9 cellular contexts compared by ENCODE assay signal in the genomic region with DNA sequence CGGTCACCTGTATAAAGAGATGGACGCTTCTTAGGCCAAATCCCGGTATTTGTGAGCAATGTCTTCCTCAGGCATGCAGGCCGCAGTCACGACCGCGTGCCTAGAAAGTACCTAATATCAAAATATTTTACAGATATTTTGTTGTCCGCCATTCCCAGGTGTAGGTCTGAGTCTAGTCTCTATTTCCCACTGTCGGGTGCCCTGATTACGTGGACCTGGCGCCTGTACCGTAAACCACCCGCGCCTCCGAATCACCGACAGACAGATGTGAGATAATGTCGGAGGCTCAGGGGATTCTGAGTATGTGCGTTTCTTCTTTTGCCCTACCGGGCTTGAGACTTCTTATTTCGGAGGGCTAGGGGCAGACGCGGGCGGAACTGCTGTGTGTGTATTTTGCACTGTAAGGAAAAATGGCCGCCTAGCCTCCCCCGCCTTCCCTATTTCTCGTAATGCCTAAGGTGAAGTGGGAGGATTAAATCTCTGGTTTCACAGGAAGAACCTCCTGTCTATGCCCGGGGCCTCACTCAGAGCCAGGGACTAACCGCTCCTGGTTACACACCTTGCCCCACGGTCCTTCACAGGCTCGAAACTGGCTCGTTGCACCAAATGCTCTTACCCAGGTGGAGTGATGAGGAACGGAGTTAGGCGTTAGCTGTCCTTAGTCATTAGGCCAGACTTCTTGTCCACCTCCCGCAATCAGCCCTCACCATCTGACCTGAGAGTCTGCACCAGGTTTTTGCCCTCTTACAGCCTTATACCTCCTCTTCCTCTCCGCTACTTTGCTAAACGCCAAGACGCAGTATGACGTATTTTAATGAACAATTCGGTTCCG. TPM values are rescaled to one million over a fixed set of nuclear protein-coding genes. Genes with fewer than 3 reads are reported as not detected.
DNase-seq lines count a peak whose midpoint lies in the region; FAIRE-seq and TF ChIP-seq lines count a peak whose summit lies in the region.
"Had no signal": no experiment of that assay in that cellular context is flagged by ENCODE, and none has a peak within 500 bp of the region (broad histone marks: within the 10 kb centered on the region; RNA-seq: fewer than 3 reads in every experiment).

No MANE protein-coding gene starts in this region.

- peak; percentile 20 for DNase-seq in activated T-cell treated with anti-CD3 and anti-CD28 coated beads for 24 hours (ENCODE audit: low read depth)
- DNase-seq in activated T-cell treated with anti-CD3 and anti-CD28 coated beads, Interleukin-2, amount 50 U/mL, for 1 hour, result no peak
- peak; percentile 52 for DNase-seq in OCI-LY7 (ENCODE audit: low spot score)
- peak in 1 of 2 experiments; percentile 52 for DNase-seq in H1 (ENCODE audit: low read depth in 1 of 2, low spot score in 2 of 2)
- peak; percentile 56 for DNase-seq in renal cortical epithelial cell (ENCODE audit: low read depth)
- DNase-seq in A673 (ENCODE audit: low spot score), result no peak
- no peak for DNase-seq in mammary epithelial cell
- DNase-seq in SHP77 (lab: John Stamatoyannopoulos, UW), result no peak
- DNase-seq: naive B cell had no signal

- H3K79me1 ChIP-seq in H1 (ENCODE audit: low read depth, low read length), result no peaks in the 10 kb centered on the region

- 0 out of 2 replicates have a peak overlapping the region, but pooled peaks have one; percentile 13 for H2AK5ac ChIP-seq in H1 (ENCODE audit: low read depth, low read length)

- peak overlapping the region; percentile 27; the same call in 1 of the 2 replicates for H2BK12ac ChIP-seq in H1 (ENCODE audit: low read depth, low read length)

- peak overlapping the region; percentile 30 for H3K56ac ChIP-seq in H1 (replicated peaks; ENCODE audit: insufficient read length, low read depth, low read length)

- H4K5ac ChIP-seq in H1 (ENCODE audit: insufficient read length, low read depth, low read length), result no peak overlapping the region

- no peak for TF ChIP-seq EP300 in H1 (IDR thresholded peaks at IDR 0.05; ENCODE audit: borderline replicate concordance in 1 of 2, low read depth in 2 of 2, low read length in 2 of 2)

- peak overlapping the region; percentile 78 for H3K18ac ChIP-seq in H1 (ENCODE audit: extremely low read depth, low read length)

- peaks cover 49% of the 10 kb centered on the region for H3K79me2 ChIP-seq in OCI-LY7 (ENCODE audit: insufficient read depth, low read depth, low read length)
- peaks cover 3 to 58% of the 10 kb centered on the region in 2 experiments; a peak in 3 of 4 replicates for H3K79me2 ChIP-seq in H1 (ENCODE audit: control insufficient read depth in 1 of 2, insufficient read depth in 2 of 2, low read length in 2 of 2)
- no peaks in the 10 kb centered on the region for H3K79me2 ChIP-seq in mammary epithelial cell (ENCODE audit: insufficient read depth, low read length)

- no peaks in the 10 kb centered on the region for H3K9me2 ChIP-seq in OCI-LY7 (ENCODE audit: insufficient read depth, low read length)

- H3K4me3 ChIP-seq in OCI-LY7 (ENCODE audit: low read depth, low read length, poor library complexity, severe bottlenecking) (peak overlapping the region; percentile 94), H1 (ENCODE audit: extremely low read depth in 1 of 4, insufficient read depth in 2 of 4, low read depth in 3 of 4, low read length in 4 of 4) (peak overlapping the region; percentile 85 to 98 (median 94)), A673 (ENCODE audit: low read depth, low read length, poor library complexity, severe bottlenecking) (no peak overlapping the region), mammary epithelial cell (replicated peaks in 1 of 3; ENCODE audit: insufficient read depth in 1 of 3, low read depth in 2 of 3, low read length in 3 of 3) (no peak overlapping the region)

- no peak for FAIRE-seq in H1 (lab: Jason Lieb, UNC)

- in situ Hi-C loops in mammary epithelial cell (cut with MboI; ENCODE audit: low sequenced_read_pairs in 2 of 2), result no loop called here

- peaks cover 3% of the 10 kb centered on the region; the same call in 1 of the 2 replicates for H3K23me2 ChIP-seq in H1 (ENCODE audit: low read depth, low read length)

- no peak overlapping the region for H3K14ac ChIP-seq in H1 (ENCODE audit: insufficient read length)

- H2BK120ac ChIP-seq in H1 (replicated peaks; ENCODE audit: low read depth, low read length), result peak overlapping the region; percentile 33

- no peak overlapping the region for H2BK15ac ChIP-seq in H1 (ENCODE audit: low read length)

- CTCF ChIA-PET in OCI-LY7 (lab: Charles Lee; ENCODE audit: unreplicated experiment), result no interaction called here
- CTCF ChIA-PET in H1 (lab: Charles Lee; ENCODE audit: partially characterized antibody), result no interaction called here
- CTCF ChIA-PET in A673 (lab: Charles Lee), result no interaction called here
- CTCF ChIA-PET in mammary epithelial cell (lab: Charles Lee; ENCODE audit: low non-redundant PET), result no interaction called here

- H3K4me2 ChIP-seq in OCI-LY7 (ENCODE audit: low read length), result peak overlapping the region; percentile 63
- H3K4me2 ChIP-seq in H1 (ENCODE audit: insufficient read depth in 1 of 2, low read depth in 2 of 2, low read length in 2 of 2), result peak overlapping the region; percentile 66 to 90
- no peak overlapping the region for H3K4me2 ChIP-seq in mammary epithelial cell (ENCODE audit: insufficient read depth, low read depth, low read length)

- TF ChIP-seq CTCF in OCI-LY7 (conservative IDR thresholded peaks at IDR 0.05; ENCODE audit: low read length) (no peak), H1 (IDR thresholded peaks at IDR 0.05; ENCODE audit: control extremely low read depth in 1 of 3, insufficient read depth in 1 of 3, low read depth in 1 of 3, low read length in 3 of 3) (no peak), A673 (conservative IDR thresholded peaks at IDR 0.05; ENCODE audit: low read depth, low read length) (no peak), mammary epithelial cell (conservative IDR thresholded peaks at IDR 0.05 in 1 of 2, IDR thresholded peaks at IDR 0.05 in 1 of 2; ENCODE audit: extremely low read depth in 1 of 2, insufficient read depth in 1 of 2, low read depth in 1 of 2, low read length in 2 of 2) (no peak)

- H2AFZ ChIP-seq in OCI-LY7 (ENCODE audit: low read length), result peak overlapping the region; percentile 29; the same call in 1 of the 2 replicates
- peak overlapping the region; percentile 32; the same call in 1 of the 2 replicates for H2AFZ ChIP-seq in H1 (ENCODE audit: low read length)
- no peak overlapping the region for H2AFZ ChIP-seq in mammary epithelial cell (ENCODE audit: low read depth, low read length)

- intact Hi-C loops in OCI-LY7 (cut with micrococcal nuclease; ENCODE audit: unreplicated experiment) (loop anchor here (5.0 to 10.0 kb wide), 3 partner anchors 244 to 1042 kb away; a partner anchor contains a TSS), A673 (cut with micrococcal nuclease; ENCODE audit: unreplicated experiment) (no loop called here), mammary epithelial cell (cut with micrococcal nuclease) (no loop called here)

- no peaks in the 10 kb centered on the region for H4K20me1 ChIP-seq in OCI-LY7 (ENCODE audit: insufficient read depth, low read length)
- no peaks in the 10 kb centered on the region for H4K20me1 ChIP-seq in H1 (replicated peaks in 1 of 2; ENCODE audit: control insufficient read depth in 1 of 2, insufficient read depth in 2 of 2, low read length in 2 of 2)
- H4K20me1 ChIP-seq in mammary epithelial cell (ENCODE audit: insufficient read depth, low read length), result no peaks in the 10 kb centered on the region

- H2BK20ac ChIP-seq in H1 (ENCODE audit: low read length), result no peak overlapping the region

- peak overlapping the region; percentile 65 for H4K91ac ChIP-seq in H1 (replicated peaks; ENCODE audit: insufficient read length, low read length)

- peak overlapping the region; percentile 83 for H2BK5ac ChIP-seq in H1 (ENCODE audit: low read depth, low read length)

- 1% methylated on average over 33 of the region's 40 CpGs; no CpG with 5 or more reads in 1 of the 2 experiments for WGBS in H1 (ENCODE audit: extremely low coverage in 1 of 2, insufficient coverage in 1 of 2, insufficient read length in 1 of 2, insufficient replicate concordance in 2 of 2, low coverage in 1 of 2, low lambda C conversion rate in 2 of 2, missing lambda C conversion rate in 1 of 2), 2 experiments
- no CpG with 5 or more reads among the region's 40 CpGs for WGBS in mammary epithelial cell (ENCODE audit: low coverage, missing lambda C conversion rate)

- H3K9ac ChIP-seq in H1 (replicated peaks in 1 of 4; ENCODE audit: extremely low read depth in 1 of 4, low read depth in 3 of 4, low read length in 3 of 4), result peak overlapping the region; percentile 54 to 91 (median 88)
- no peak overlapping the region for H3K9ac ChIP-seq in mammary epithelial cell (ENCODE audit: insufficient read depth, low read length)

- peak overlapping the region; percentile 89 for H3K27ac ChIP-seq in OCI-LY7 (ENCODE audit: low read depth, low read length, poor library complexity, severe bottlenecking)
- H3K27ac ChIP-seq in H1 (ENCODE audit: low read depth, low read length), result peak overlapping the region; percentile 90
- no peak overlapping the region for H3K27ac ChIP-seq in A673 (ENCODE audit: low read depth, low read length, poor library complexity, severe bottlenecking)
- no peak overlapping the region for H3K27ac ChIP-seq in mammary epithelial cell (ENCODE audit: insufficient read depth, low read depth, low read length)

- peaks cover 19% of the 10 kb centered on the region for H3K4me1 ChIP-seq in OCI-LY7 (ENCODE audit: insufficient read depth, low read length, poor library complexity, severe bottlenecking)
- H3K4me1 ChIP-seq in H1 (replicated peaks in 1 of 4; ENCODE audit: control insufficient read depth in 3 of 4, insufficient read depth in 4 of 4, low read length in 3 of 4), result 0 out of 7 replicates have a peak, but pooled peaks cover 0 to 4% (median 0%) of the 10 kb centered on the region in 4 experiments
- H3K4me1 ChIP-seq in A673 (ENCODE audit: insufficient read depth, low read length, poor library complexity, severe bottlenecking), result no peaks in the 10 kb centered on the region
- H3K4me1 ChIP-seq in mammary epithelial cell (ENCODE audit: insufficient read depth, low read length), result no peaks in the 10 kb centered on the region

- no peak for TF ChIP-seq RAD21 in H1 (IDR thresholded peaks at IDR 0.05 in 1 of 2, conservative IDR thresholded peaks at IDR 0.05 in 1 of 2; ENCODE audit: low read depth in 2 of 2, low read length in 2 of 2)

- peak overlapping the region; percentile 92; the same call in 1 of the 2 replicates for H4K8ac ChIP-seq in H1 (ENCODE audit: extremely low read depth, insufficient read depth, low read length)

- BruUV-seq in OCI-LY7 (replicated peaks; lab: Mats Ljungman, UMichigan) (no TSS peak), A673 (replicated peaks; lab: Mats Ljungman, UMichigan) (no TSS peak), mammary epithelial cell (replicated peaks; lab: Mats Ljungman, UMichigan) (no TSS peak)

- no peaks in the 10 kb centered on the region for H3K9me3 ChIP-seq in OCI-LY7 (ENCODE audit: low read length)
- no peaks in the 10 kb centered on the region for H3K9me3 ChIP-seq in H1 (ENCODE audit: insufficient read depth in 2 of 2, low read depth in 1 of 2, low read length in 1 of 2)
- H3K9me3 ChIP-seq in A673 (ENCODE audit: low read depth, low read length, poor library complexity, severe bottlenecking), result no peaks in the 10 kb centered on the region
- no peaks in the 10 kb centered on the region for H3K9me3 ChIP-seq in mammary epithelial cell (replicated peaks; ENCODE audit: insufficient read depth, low read length)

- H3K4ac ChIP-seq in H1 (replicated peaks; ENCODE audit: insufficient read length, low read depth, low read length), result peak overlapping the region; percentile 78

- no peak overlapping the region for H3K23ac ChIP-seq in H1 (ENCODE audit: insufficient read length)

- no peaks in the 10 kb centered on the region for H3K27me3 ChIP-seq in H1 (replicated peaks in 1 of 4; ENCODE audit: control insufficient read depth in 3 of 4, extremely low read depth in 1 of 4, insufficient read depth in 3 of 4, low read length in 3 of 4)
- H3K27me3 ChIP-seq in A673 (replicated peaks; ENCODE audit: insufficient read depth, low read depth, low read length, poor library complexity), result no peaks in the 10 kb centered on the region
- no peaks in the 10 kb centered on the region for H3K27me3 ChIP-seq in mammary epithelial cell (ENCODE audit: insufficient read depth, low read length)

- POLR2A ChIA-PET in OCI-LY7 (lab: Charles Lee), result no interaction called here
- POLR2A ChIA-PET in H1 (lab: Charles Lee; ENCODE audit: partially characterized antibody), result interaction anchor here (0.9 to 1.7 kb wide), 3 partner anchors 19 to 32 kb away, joined by 3 read pairs; no protein-coding TSS in a partner anchor
- POLR2A ChIA-PET in A673 (lab: Charles Lee; ENCODE audit: low non-redundant PET), result no interaction called here

- H3K36me3 ChIP-seq in OCI-LY7 (ENCODE audit: insufficient read depth, low read length) (peaks cover 35% of the 10 kb centered on the region), H1 (ENCODE audit: control insufficient read depth in 2 of 4, insufficient read depth in 4 of 4, low read length in 3 of 4) (peaks cover 0 to 13% (median under 1%) of the 10 kb centered on the region in 4 experiments; a peak in 2 of 8 replicates), A673 (ENCODE audit: insufficient read depth, low read length, poor library complexity, severe bottlenecking) (no peaks in the 10 kb centered on the region), mammary epithelial cell (ENCODE audit: insufficient read depth, low read length) (no peaks in the 10 kb centered on the region)

- dilution Hi-C loops in mammary epithelial cell (cut with HindIII; ENCODE audit: low sequenced_read_pairs), result no loop called here

- peak; percentile 23 to 71 for TF ChIP-seq POLR2A in H1 (IDR thresholded peaks at IDR 0.05; ENCODE audit: control extremely low read depth in 1 of 2, low read depth in 2 of 2, low read length in 2 of 2)

RNA-seq across cellular contexts. Expression of a gene that starts 38.1 kb away (rescaled TPM):
- total RNA-seq in OCI-LY7 (2014; rRNA removed; shearing (Covaris generic)), result 12.4 and 14.5 TPM in 2 replicates
- total RNA-seq in OCI-LY7 (2022) (14.9 and 15.6 TPM in 2 replicates), renal cortical epithelial cell (34.2 TPM in 1 of 2 replicates, not detected in the other), A673 (2021) (not detected in 2 replicates), mammary epithelial cell (under 1 TPM in 1 of 2 donors, not detected in 1; under 0.01 TPM)
- total RNA-seq in H1 (2021; fragmentation: NEBNext Ultra II Directional; extraction: Animal tissue kit (Norgen Biotek cat#: 25700)), result 27.3 and 28.3 TPM in 2 replicates
- polyA plus RNA-seq in H1 (2011; rRNA removed) (16.0 and 34.1 TPM in 2 replicates), mammary epithelial cell (not detected)
- 34.0 TPM for polyA plus RNA-seq in H1 (2011; cell fraction: cytosol; rRNA removed)
- 44.6 TPM for polyA plus RNA-seq in H1 (2011; cell fraction: nucleus; rRNA removed)
- 21.5 to 35.4 TPM (median 26.6 TPM) in 4 replicates for polyA plus RNA-seq in H1 (2012, experiment 1 of 2)
- polyA plus RNA-seq in H1 (2012, experiment 2 of 2), result 1.8 TPM
- polyA plus RNA-seq in H1 (2013, experiment 1 of 2), result 22.0 TPM
- polyA plus RNA-seq in H1 (2013, experiment 2 of 2), result 18.0 TPM
- 57.2 and 105 TPM in 2 replicates for polyA minus RNA-seq in H1 (2011; rRNA and poly(A)+ RNA removed)
- 34.1 TPM for polyA minus RNA-seq in H1 (2011; cell fraction: cytosol; rRNA and poly(A)+ RNA removed)
- 114 TPM for polyA minus RNA-seq in H1 (2011; cell fraction: nucleus; rRNA and poly(A)+ RNA removed)
- not detected for polyA minus RNA-seq in mammary epithelial cell

Comparison
In these comparisons a context has a peak if more than half of its experiments do, and no peak if none do; other contexts are left out.
1. DNase-seq: peak in activated T-cell treated with anti-CD3 and anti-CD28 coated beads for 24 hours (single experiment), OCI-LY7 (single experiment) and renal cortical epithelial cell (single experiment); none in activated T-cell treated with anti-CD3 and anti-CD28 coated beads, Interleukin-2, amount 50 U/mL, for 1 hour (single experiment), A673 (single experiment), mammary epithelial cell (single experiment) and SHP77 (0 of 2).
2. H3K27ac ChIP-seq: peak in OCI-LY7 (single experiment) and H1 (single experiment); none in A673 (single experiment) and mammary epithelial cell (single experiment).
3. H3K4me3 ChIP-seq: peak in OCI-LY7 (single experiment) and H1 (4 of 4); none in A673 (single experiment) and mammary epithelial cell (0 of 3).